Comparison of ENCODE assay signal across 16 cellular contexts in the genomic region with DNA sequence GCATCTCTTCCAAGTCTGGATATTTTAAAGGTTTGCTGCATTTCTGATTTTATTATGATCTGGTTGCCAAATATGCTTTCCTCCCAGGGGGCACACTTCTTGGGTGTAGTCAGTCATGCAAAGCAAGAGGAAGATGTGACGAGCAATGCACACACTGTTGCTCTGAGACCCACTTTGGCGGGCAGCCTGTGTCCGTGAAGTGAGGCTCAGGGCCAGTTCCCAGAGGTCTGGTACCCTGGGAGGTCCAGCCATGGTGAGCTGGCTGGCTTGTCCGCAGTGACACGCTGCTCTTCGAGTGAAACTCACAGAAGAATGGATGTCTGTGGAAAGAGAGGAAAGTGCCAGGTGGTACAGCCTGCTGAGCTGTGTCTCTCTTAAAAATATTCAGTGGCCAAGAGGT. TPM values are rescaled to one million over a fixed set of nuclear protein-coding genes. Genes with fewer than 3 reads are reported as not detected.
DNase-seq lines count a peak whose midpoint lies in the region; ATAC-seq and TF ChIP-seq lines count a peak whose summit lies in the region.
"Had no signal": no experiment of that assay in that cellular context is flagged by ENCODE, and none has a peak within 500 bp of the region (broad histone marks: within the 10 kb centered on the region; RNA-seq: fewer than 3 reads in every experiment).

No MANE protein-coding gene starts in this region.

- intact Hi-C loops in uterus (cut with DNase I; ENCODE audit: low total_unique reads): no loop called here

- no peak for TF ChIP-seq POLR2A in uterus (IDR thresholded peaks at IDR 0.05)

- H3K9me3 ChIP-seq in uterus: no peaks in the 10 kb centered on the region
- H3K9me3 ChIP-seq: tibial nerve had no signal

- H3K27ac ChIP-seq in brain microvascular endothelial cell: no peak overlapping the region
- no peak overlapping the region for H3K27ac ChIP-seq in uterus
- H3K27ac ChIP-seq: tibial nerve had no signal

- H3K36me3 ChIP-seq in brain microvascular endothelial cell (replicated peaks) (no peaks in the 10 kb centered on the region), uterus (no peaks in the 10 kb centered on the region)
- H3K36me3 ChIP-seq: tibial nerve had no signal

- peak; percentile 2 for TF ChIP-seq CTCF in brain microvascular endothelial cell (IDR thresholded peaks at IDR 0.05; ENCODE audit: low read depth, low read length, missing control alignments)
- no peak for TF ChIP-seq CTCF in uterus (IDR thresholded peaks at IDR 0.05)

- H3K4me3 ChIP-seq in brain microvascular endothelial cell (ENCODE audit: low read depth, low read length) (no peak overlapping the region), uterus (no peak overlapping the region)
- H3K4me3 ChIP-seq: tibial nerve had no signal

- in situ Hi-C loops in brain microvascular endothelial cell (cut with HindIII; ENCODE audit: low pct_ligation_motif_present, low sequenced_read_pairs): no loop called here

- H3K4me1 ChIP-seq in uterus: peaks cover 0 to 10% of the 10 kb centered on the region in 2 donors

- H3K27me3 ChIP-seq in brain microvascular endothelial cell (replicated peaks): no peaks in the 10 kb centered on the region
- H3K27me3 ChIP-seq in uterus: no peaks in the 10 kb centered on the region
- H3K27me3 ChIP-seq: tibial nerve had no signal

- no peak for ATAC-seq in activated CD4-positive, CD25-positive, alpha-beta regulatory T cell treated with anti-CD3 and anti-CD28 coated beads, Interleukin-2, amount 50 U/mL, for 24 hours
- ATAC-seq in GM21447 (IDR thresholded peaks at IDR 0.05; ENCODE audit: unreplicated experiment): no peak
- ATAC-seq: activated T-helper 17 cell treated with anti-CD3 and anti-CD28 coated beads, Interleukin-2, amount 50 U/mL, for 72 hours; esophagus mucosa had no signal

- DNase-seq in activated CD4-positive, CD25-positive, alpha-beta regulatory T cell treated with anti-CD3 and anti-CD28 coated beads, Interleukin-2, amount 50 U/mL, for 72 hours: peak; percentile 4
- DNase-seq in brain microvascular endothelial cell (peak; percentile 5), mesenteric fat pad (ENCODE audit: low spot score) (peak; percentile 71), uterus (peak; percentile 9 to 16), DMS 273 (lab: John Stamatoyannopoulos, UW; ENCODE audit: unreplicated experiment) (no peak)
- DNase-seq in activated CD8-positive, alpha-beta memory T cell treated with anti-CD3 and anti-CD28 coated beads, Interleukin-2, amount 50 U/mL, for 4 hours: no peak
- DNase-seq: activated CD4-positive, alpha-beta T cell treated with anti-CD3 and anti-CD28 coated beads for 48 hours; caudate nucleus; NCI-H2081 treated with DMSO at 0.1 percent for 48 hours; SW 1271 had no signal

RNA-seq across cellular contexts. Expression of gene EDN2, which starts 52.8 kb away (rescaled TPM):
- total RNA-seq in mesenteric fat pad: not detected
- 1 to 10 TPM in 2 of 4 donors, not detected in 2; 1.6 to 3.7 TPM for total RNA-seq in uterus
- total RNA-seq: A673; activated T-helper 17 cell treated with anti-CD3 and anti-CD28 coated beads, Interleukin-2, amount 50 U/mL, for 72 hours had no signal

Comparison
In these comparisons a context has a peak if more than half of its experiments do, and no peak if none do; other contexts are left out.
1. DNase-seq: peak in activated CD4-positive, CD25-positive, alpha-beta regulatory T cell treated with anti-CD3 and anti-CD28 coated beads, Interleukin-2, amount 50 U/mL, for 72 hours (single experiment), brain microvascular endothelial cell (single experiment), mesenteric fat pad (single experiment) and uterus (2 of 2); none in activated CD8-positive, alpha-beta memory T cell treated with anti-CD3 and anti-CD28 coated beads, Interleukin-2, amount 50 U/mL, for 4 hours (single experiment) and DMS 273 (single experiment).